Comparison of ENCODE assay signal across 9 cellular contexts in genomic region chr9:137085918-137086530, GRCh38. TPM values are rescaled to one million over a fixed set of nuclear protein-coding genes. Genes with fewer than 3 reads are reported as not detected.
DNase-seq lines count a peak whose midpoint lies in the region; ATAC-seq and TF ChIP-seq lines count a peak whose summit lies in the region.
"Had no signal": no experiment of that assay in that cellular context is flagged by ENCODE, and none has a peak within 500 bp of the region (broad histone marks: within the 10 kb centered on the region; RNA-seq: fewer than 3 reads in every experiment).

No MANE protein-coding gene starts in this region.

- DNase-seq in GM06990 (ENCODE audit: extremely low read depth, insufficient read length) (peak; percentile 63), SJSA1 (ENCODE audit: low read depth in 1 of 2, low spot score in 2 of 2) (no peak), cardiac fibroblast (ENCODE audit: low read depth in 2 of 2) (peak; percentile 41 to 44), left lobe of liver (ENCODE audit: low spot score) (no peak), H4 (ENCODE audit: low spot score) (no peak), NCI-H2107 treated with DMSO at 0.1 percent for 48 hours (lab: John Stamatoyannopoulos, UW; ENCODE audit: unreplicated experiment) (no peak)

- peaks cover 42% of the 10 kb centered on the region for H3K4me1 ChIP-seq in SJSA1 (replicated peaks)

- peak overlapping the region; percentile 94 for H3K27ac Mint-ChIP-seq in stimulated activated naive CD8-positive, alpha-beta T cell treated with anti-CD3 and anti-CD28 coated beads, Interleukin-15, Interleukin-2, amounts not matched to agents 100 ng/mL and 50 ng/mL, for 24 hours

- H3K27me3 ChIP-seq in GM06990 (replicated peaks; ENCODE audit: control insufficient read depth, insufficient read depth, low read length) = no peaks in the 10 kb centered on the region
- no peaks in the 10 kb centered on the region for H3K27me3 ChIP-seq in SJSA1 (replicated peaks)

- peaks cover 14% of the 10 kb centered on the region for H3K36me3 Mint-ChIP-seq in stimulated activated naive CD8-positive, alpha-beta T cell treated with anti-CD3 and anti-CD28 coated beads, Interleukin-15, Interleukin-2, amounts not matched to agents 100 ng/mL and 50 ng/mL, for 24 hours (ENCODE audit: low read depth)

- peak; percentile 4 for ATAC-seq in HG02938 (IDR thresholded peaks at IDR 0.05; ENCODE audit: unreplicated experiment)
- peak; percentile 33 for ATAC-seq in left lobe of liver

- peak overlapping the region; percentile 90 for H3K4me3 Mint-ChIP-seq in stimulated activated naive CD8-positive, alpha-beta T cell treated with anti-CD3 and anti-CD28 coated beads, Interleukin-15, Interleukin-2, amounts not matched to agents 100 ng/mL and 50 ng/mL, for 24 hours

- peaks cover 49% of the 10 kb centered on the region for H3K4me1 Mint-ChIP-seq in stimulated activated naive CD8-positive, alpha-beta T cell treated with anti-CD3 and anti-CD28 coated beads, Interleukin-15, Interleukin-2, amounts not matched to agents 100 ng/mL and 50 ng/mL, for 24 hours (ENCODE audit: low read depth)

- peak overlapping the region; percentile 78 for H3K27ac ChIP-seq in SJSA1

- H3K9me3 ChIP-seq in SJSA1 (replicated peaks) = no peaks in the 10 kb centered on the region

- H3K36me3 ChIP-seq in GM06990 (ENCODE audit: control insufficient read depth, insufficient read depth, low read length) (peaks cover 9% of the 10 kb centered on the region), SJSA1 (peaks cover 14% of the 10 kb centered on the region)

- H3K4me3 ChIP-seq in GM06990 (replicated peaks; ENCODE audit: low read depth, low read length) (peak overlapping the region; percentile 81), SJSA1 (peak overlapping the region; percentile 70), cardiac fibroblast (replicated peaks in 1 of 2; ENCODE audit: low read depth in 2 of 2, low read length in 2 of 2) (peak overlapping the region; percentile 75 to 87)

- H3K27me3 Mint-ChIP-seq in stimulated activated naive CD8-positive, alpha-beta T cell treated with anti-CD3 and anti-CD28 coated beads, Interleukin-15, Interleukin-2, amounts not matched to agents 100 ng/mL and 50 ng/mL, for 24 hours = no peaks in the 10 kb centered on the region

- no peak for TF ChIP-seq CTCF in GM06990 (IDR thresholded peaks at IDR 0.05; ENCODE audit: insufficient read depth, low read length, poor library complexity, severe bottlenecking)
- TF ChIP-seq CTCF in cardiac fibroblast (IDR thresholded peaks at IDR 0.05; ENCODE audit: low read depth, low read length) = no peak

- no peaks in the 10 kb centered on the region for H3K9me3 Mint-ChIP-seq in stimulated activated naive CD8-positive, alpha-beta T cell treated with anti-CD3 and anti-CD28 coated beads, Interleukin-15, Interleukin-2, amounts not matched to agents 100 ng/mL and 50 ng/mL, for 24 hours

RNA-seq across cellular contexts. Expression of gene MAN1B1, which starts 0.8 kb away (rescaled TPM):
- total RNA-seq in SJSA1 (2014; rRNA removed; shearing (Covaris generic)) = 51.8 and 64.4 TPM in 2 replicates
- 27.4 TPM for total RNA-seq in left lobe of liver
- total RNA-seq in H4 (2014; rRNA removed; shearing (Covaris generic)) = 38.6 and 62.6 TPM in 2 replicates

RNA-seq across cellular contexts. Expression of gene UAP1L1, which starts 8.7 kb away (rescaled TPM):
- 3.4 and 5.6 TPM in 2 replicates for total RNA-seq in SJSA1 (2014; rRNA removed; shearing (Covaris generic))
- 1.8 TPM for total RNA-seq in left lobe of liver
- 6.6 and 7.4 TPM in 2 replicates for total RNA-seq in H4 (2014; rRNA removed; shearing (Covaris generic))

RNA-seq across cellular contexts. Expression of gene SAPCD2, which starts 15.7 kb away (rescaled TPM):
- total RNA-seq in SJSA1 (2014; rRNA removed; shearing (Covaris generic)) = 21.5 and 24.9 TPM in 2 replicates
- 0.15 TPM for total RNA-seq in left lobe of liver
- 5.9 and 12.4 TPM in 2 replicates for total RNA-seq in H4 (2014; rRNA removed; shearing (Covaris generic))

RNA-seq across cellular contexts. Expression of gene DPP7, which starts 28.5 kb away (rescaled TPM):
- total RNA-seq in SJSA1 (2014; rRNA removed; shearing (Covaris generic)) = 5.1 and 6.4 TPM in 2 replicates
- total RNA-seq in left lobe of liver = 87.0 TPM
- 34.8 and 52.2 TPM in 2 replicates for total RNA-seq in H4 (2014; rRNA removed; shearing (Covaris generic))

RNA-seq across cellular contexts. Expression of gene ENTPD2, which starts 32.2 kb away (rescaled TPM):
- total RNA-seq in SJSA1 (2014; rRNA removed; shearing (Covaris generic)) = not detected in 2 replicates
- 1.7 TPM for total RNA-seq in left lobe of liver
- total RNA-seq in H4 (2014; rRNA removed; shearing (Covaris generic)) = not detected in 2 replicates
- total RNA-seq: activated CD8-positive, alpha-beta memory T cell treated with anti-CD3 and anti-CD28 coated beads for 36 hours had no signal

Comparison
In these comparisons a context has a peak if more than half of its experiments do, and no peak if none do; other contexts are left out.
1. DNase-seq: peak in GM06990 (single experiment) and cardiac fibroblast (2 of 2); none in SJSA1 (0 of 2), left lobe of liver (single experiment), H4 (single experiment) and NCI-H2107 treated with DMSO at 0.1 percent for 48 hours (single experiment).
2. Peak in every context shown above with its lines, with median percentiles within 50 percentile points of each other: H3K4me3 ChIP-seq.